ENCODE assay signal across 8 cellular contexts in the genomic region with DNA sequence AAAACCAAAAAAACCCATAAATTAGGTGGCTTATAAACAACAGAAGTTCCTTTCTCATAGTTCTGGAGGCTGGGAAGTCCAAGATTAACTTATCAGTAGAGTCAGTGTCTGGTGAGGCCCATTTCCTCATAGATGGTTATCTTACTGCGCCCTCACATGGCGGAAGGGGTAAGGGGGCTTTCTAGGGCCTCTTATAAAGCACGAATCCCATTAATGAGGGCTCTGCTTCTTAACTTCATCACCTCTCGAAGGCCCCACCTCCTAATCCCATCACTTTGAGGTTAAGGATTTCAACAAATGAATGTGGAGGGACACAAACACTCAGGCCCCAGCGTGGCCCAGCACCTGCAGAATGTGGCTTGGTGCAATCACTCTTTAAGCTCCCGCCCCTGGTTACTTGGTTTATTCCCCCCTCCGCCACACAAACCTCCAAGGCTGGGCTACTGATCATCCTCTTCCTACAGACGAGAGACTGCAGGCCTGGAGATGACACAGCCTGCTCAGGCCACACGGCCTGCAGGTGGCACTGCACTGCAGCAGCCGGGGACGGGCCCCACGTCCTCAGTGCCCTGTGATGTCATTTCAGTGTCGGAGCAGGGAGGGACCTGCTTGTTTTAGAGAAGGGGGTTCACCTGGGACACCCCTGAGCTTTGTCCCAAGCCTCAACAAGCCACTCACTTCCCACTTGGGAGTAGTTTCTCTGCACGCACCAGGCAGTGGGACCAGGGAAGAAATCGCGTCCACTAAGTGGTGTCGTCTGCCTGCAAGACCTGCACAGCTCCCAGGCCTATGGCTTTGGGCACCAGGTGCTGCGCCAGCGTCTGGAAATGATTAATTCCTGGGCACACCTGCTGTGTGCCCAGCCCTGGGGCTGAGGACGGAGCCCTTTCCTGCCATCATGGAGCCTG.
A peak's percentile ranks its signal among the peaks of the same experiment; 100 is the strongest.
DNase-seq lines count a peak whose midpoint lies in the region; ATAC-seq and TF ChIP-seq lines count a peak whose summit lies in the region.
"Not testable (repeated sequence)": the region's sequence is repeated elsewhere in the genome, so short reads cannot be mapped to it uniquely, and the experiment has no call there.

No MANE protein-coding gene starts in this region.

- H3K4me1 ChIP-seq in upper lobe of right lung = not testable (repeated sequence)

- not testable (repeated sequence) for H3K9me3 Mint-ChIP-seq in MCF 10A (ENCODE audit: unreplicated experiment)

- TF ChIP-seq CTCF in GM06990 (IDR thresholded peaks at IDR 0.05; ENCODE audit: insufficient read depth, low read length, poor library complexity, severe bottlenecking) (peak; percentile 56), MCF 10A (IDR thresholded peaks at IDR 0.05; ENCODE audit: unreplicated experiment) (peak; percentile 38), retinal pigment epithelial cell (conservative IDR thresholded peaks at IDR 0.05; ENCODE audit: low read depth, low read length) (peak; percentile 53), upper lobe of right lung (IDR thresholded peaks at IDR 0.05) (peak; percentile 55)

- H3K27me3 ChIP-seq in GM06990 (replicated peaks; ENCODE audit: control insufficient read depth, insufficient read depth, low read length); upper lobe of right lung: not testable (repeated sequence)

- CTCF ChIA-PET in MCF 10A (lab: Yijun Ruan, JAX) = not testable (repeated sequence)

- peak; percentile 41 for DNase-seq in GM06990 (ENCODE audit: extremely low read depth, insufficient read length)
- DNase-seq in Jurkat, Clone E6-1 (ENCODE audit: low read depth, low spot score) = peak; percentile 66
- DNase-seq in NOMO-1 (lab: John Stamatoyannopoulos, UW; ENCODE audit: unreplicated experiment in 2 of 2) = peak; percentile 1 to 12
- peak; percentile 17 to 43 for DNase-seq in activated CD4-positive, alpha-beta T cell treated with anti-CD3 and anti-CD28 coated beads for 4 hours
- peak; percentile 52 for DNase-seq in MCF 10A (ENCODE audit: unreplicated experiment)
- peak; percentile 23 for DNase-seq in iPS DF 19.7 (ENCODE audit: low read depth, low spot score)
- DNase-seq in retinal pigment epithelial cell (ENCODE audit: low read depth) = not testable (repeated sequence)
- DNase-seq in upper lobe of right lung = peak; percentile 75

- POLR2A ChIA-PET in MCF 10A (lab: Yijun Ruan, JAX) = not testable (repeated sequence)

- H3K27ac ChIP-seq in upper lobe of right lung = not testable (repeated sequence)

- not testable (repeated sequence) for H3K4me1 Mint-ChIP-seq in MCF 10A (ENCODE audit: insufficient read depth, unreplicated experiment)

- H3K27me3 Mint-ChIP-seq in MCF 10A (ENCODE audit: insufficient read depth, unreplicated experiment) = not testable (repeated sequence)

- not testable (repeated sequence) for H3K36me3 ChIP-seq in GM06990 (ENCODE audit: control insufficient read depth, insufficient read depth, low read length); upper lobe of right lung

- ATAC-seq in upper lobe of right lung = peak; percentile 89

- not testable (repeated sequence) for H3K27ac Mint-ChIP-seq in MCF 10A (ENCODE audit: low read depth, unreplicated experiment)

- not testable (repeated sequence) for BruUV-seq in MCF 10A (replicated peaks; lab: Mats Ljungman, UMichigan)

- not testable (repeated sequence) for H3K4me3 Mint-ChIP-seq in MCF 10A (ENCODE audit: unreplicated experiment)

- not testable (repeated sequence) for H3K36me3 Mint-ChIP-seq in MCF 10A (ENCODE audit: insufficient read depth, unreplicated experiment)

- not testable (repeated sequence) for H3K4me3 ChIP-seq in GM06990 (replicated peaks; ENCODE audit: low read depth, low read length); Jurkat, Clone E6-1 (ENCODE audit: low read length); retinal pigment epithelial cell (ENCODE audit: low read length); upper lobe of right lung

- intact Hi-C loops in MCF 10A (cut with micrococcal nuclease) = loop anchor here (5.0 kb wide), 1 partner anchor 89 kb away; no protein-coding TSS in a partner anchor
- intact Hi-C loops in upper lobe of right lung (cut with DNase I) = not testable (repeated sequence)

- H3K9me3 ChIP-seq in upper lobe of right lung = not testable (repeated sequence)
